In the genomic region with DNA sequence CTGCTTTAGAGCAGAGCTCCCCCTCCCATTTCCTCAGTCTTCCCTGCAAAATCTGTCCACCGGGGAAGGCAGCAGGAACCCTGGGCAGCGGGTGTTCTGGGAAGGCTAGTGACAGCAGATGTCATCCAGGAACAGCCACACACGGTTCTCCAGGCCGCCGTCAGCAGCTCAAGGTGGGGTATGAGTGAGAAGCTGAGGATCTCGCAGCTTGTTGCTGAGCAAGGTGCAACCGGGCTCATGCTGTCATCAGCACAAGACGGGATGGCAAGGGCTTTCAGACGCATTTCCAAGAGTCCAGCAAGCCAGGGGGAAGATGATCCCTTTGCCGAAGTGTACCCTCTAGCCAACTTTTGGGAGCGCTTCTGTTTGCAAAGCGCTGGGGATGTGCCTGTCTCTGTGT, we compare ENCODE assay signal across 19 cellular contexts. TPM values are rescaled to one million over a fixed set of nuclear protein-coding genes. Genes with fewer than 3 reads are reported as not detected.
DNase-seq lines count a peak whose midpoint lies in the region; ATAC-seq and TF ChIP-seq lines count a peak whose summit lies in the region.
"Had no signal": no experiment of that assay in that cellular context is flagged by ENCODE, and none has a peak within 500 bp of the region (broad histone marks: within the 10 kb centered on the region; RNA-seq: fewer than 3 reads in every experiment).

No MANE protein-coding gene starts in this region.

- H3K27me3 ChIP-seq in heart left ventricle (no peaks in the 10 kb centered on the region), left ventricle myocardium inferior (ENCODE audit: low read depth) (no peaks in the 10 kb centered on the region), right cardiac atrium (ENCODE audit: control insufficient read depth, insufficient read depth) (no peaks in the 10 kb centered on the region), upper lobe of right lung (no peaks in the 10 kb centered on the region)
- H3K27me3 ChIP-seq: MG63 had no signal

- ATAC-seq in heart left ventricle (peak; percentile 21 to 63 (median 42)), right cardiac atrium (peak; percentile 50 to 71), upper lobe of right lung (no peak), HG03460 (IDR thresholded peaks at IDR 0.05; ENCODE audit: unreplicated experiment) (no peak), GM19035 (IDR thresholded peaks at IDR 0.05; ENCODE audit: unreplicated experiment) (no peak)

- DNase-seq in heart left ventricle: peak in 1 of 5 donors; percentile 55
- no peak for DNase-seq in left ventricle myocardium inferior
- DNase-seq in right cardiac atrium: peak in 2 of 3 donors; percentile 64 to 78
- DNase-seq in upper lobe of right lung: peak; percentile 52
- DNase-seq in NCI-H82 (lab: John Stamatoyannopoulos, UW): no peak
- DNase-seq: AML-193; Caco-2; CD4-positive, CD25-positive, alpha-beta regulatory T cell; H9; IMR-90; Karpas-422; MG63; NCI-H2107; NCI-H446 treated with DMSO at 0.1 percent for 48 hours; OCI-M1 had no signal

- H3K9me3 ChIP-seq in heart left ventricle (no peaks in the 10 kb centered on the region), left ventricle myocardium inferior (replicated peaks) (no peaks in the 10 kb centered on the region), right cardiac atrium (ENCODE audit: control insufficient read depth, low read length) (no peaks in the 10 kb centered on the region), upper lobe of right lung (no peaks in the 10 kb centered on the region)
- H3K9me3 ChIP-seq: Caco-2, MG63 had no signal

- 50 to 73% (median 63%) methylated on average over 9 to 12 of the region's 12 CpGs for WGBS in heart left ventricle, 4 donors
- 64% methylated on average over 12 of the region's 12 CpGs for WGBS in right cardiac atrium

- H3K27ac ChIP-seq in heart left ventricle (no peak overlapping the region), left ventricle myocardium inferior (replicated peaks) (no peak overlapping the region), VCaP (peak overlapping the region; percentile 42), right cardiac atrium (ENCODE audit: low read length) (no peak overlapping the region), upper lobe of right lung (no peak overlapping the region)
- H3K27ac ChIP-seq: SK-N-MC had no signal

- intact Hi-C loops in heart left ventricle (cut with DNase I) (loop anchor here in 8 of 10 donors (5.0 to 10.0 kb wide), 4 partner anchors 185 to 305 kb away; no protein-coding TSS in a partner anchor), left ventricle myocardium inferior (cut with micrococcal nuclease) (no loop called here), right cardiac atrium (cut with DNase I) (loop anchor here in 2 of 4 donors (5.0 to 10.0 kb wide), 2 partner anchors 185 to 188 kb away; no protein-coding TSS in a partner anchor), upper lobe of right lung (cut with DNase I) (no loop called here)

- peaks cover 0 to 23% (median 18%) of the 10 kb centered on the region in 9 donors for H3K36me3 ChIP-seq in heart left ventricle
- peaks cover 18% of the 10 kb centered on the region for H3K36me3 ChIP-seq in left ventricle myocardium inferior
- H3K36me3 ChIP-seq in upper lobe of right lung: peaks cover 13% of the 10 kb centered on the region

- TF ChIP-seq CTCF in heart left ventricle (IDR thresholded peaks at IDR 0.05) (no peak), left ventricle myocardium inferior (IDR thresholded peaks at IDR 0.05; ENCODE audit: borderline replicate concordance) (no peak), VCaP (conservative IDR thresholded peaks at IDR 0.05) (no peak), upper lobe of right lung (IDR thresholded peaks at IDR 0.05) (no peak)

- peaks cover 0 to 36% (median 6%) of the 10 kb centered on the region in 12 donors for H3K4me1 ChIP-seq in heart left ventricle
- H3K4me1 ChIP-seq in left ventricle myocardium inferior: peaks cover 30% of the 10 kb centered on the region
- no peaks in the 10 kb centered on the region for H3K4me1 ChIP-seq in right cardiac atrium (ENCODE audit: control insufficient read depth, insufficient read depth, low read length)
- H3K4me1 ChIP-seq in upper lobe of right lung: no peaks in the 10 kb centered on the region
- H3K4me1 ChIP-seq: Caco-2 had no signal

- H3K4me3 ChIP-seq in heart left ventricle (no peak overlapping the region), left ventricle myocardium inferior (no peak overlapping the region), right cardiac atrium (ENCODE audit: low read length) (no peak overlapping the region), upper lobe of right lung (no peak overlapping the region)
- H3K4me3 ChIP-seq: MG63, SK-N-MC had no signal

- TF ChIP-seq POLR2A in heart left ventricle (IDR thresholded peaks at IDR 0.05): no peak

RNA-seq across cellular contexts. Expression of gene SPSB1, which starts 23.0 kb away (rescaled TPM):
- 10 to 100 TPM in 3 of 9 donors, 1 to 10 TPM in 6; 7.7 to 27.2 (median 9.2) TPM for total RNA-seq in heart left ventricle
- 10 to 100 TPM in 1 of 2 donors, 1 to 10 TPM in 1; 7.0 to 10.9 TPM for polyA plus RNA-seq in heart left ventricle
- 17.6 TPM for total RNA-seq in left ventricle myocardium inferior
- 10 to 100 TPM; 15.5 to 24.0 (median 18.0) TPM for total RNA-seq in right cardiac atrium
- 16.5 TPM for polyA plus RNA-seq in right cardiac atrium
- total RNA-seq in upper lobe of right lung: 29.0 TPM

RNA-seq across cellular contexts. Expression of gene H6PD, which starts 35.1 kb away (rescaled TPM):
- total RNA-seq in heart left ventricle (10 to 100 TPM; 16.0 to 54.5 (median 27.9) TPM), left ventricle myocardium inferior (21.9 TPM), right cardiac atrium (10 to 100 TPM; 29.8 to 39.8 (median 34.9) TPM), upper lobe of right lung (43.7 TPM)
- polyA plus RNA-seq in heart left ventricle (10 to 100 TPM; 11.0 to 15.7 TPM), right cardiac atrium (27.0 TPM)

Comparison
In these comparisons a context has a peak if more than half of its experiments do, and no peak if none do; other contexts are left out.
1. DNase-seq: peak in right cardiac atrium (2 of 3) and upper lobe of right lung (single experiment); none in left ventricle myocardium inferior (single experiment) and NCI-H82 (single experiment).
2. intact Hi-C loops: an anchor here in heart left ventricle (5.0 to 10.0 kb wide); none called in left ventricle myocardium inferior and upper lobe of right lung.
3. ATAC-seq: peak in heart left ventricle (4 of 4) and right cardiac atrium (2 of 2); none in upper lobe of right lung (single experiment), HG03460 (single experiment) and GM19035 (single experiment).